In the genomic region with DNA sequence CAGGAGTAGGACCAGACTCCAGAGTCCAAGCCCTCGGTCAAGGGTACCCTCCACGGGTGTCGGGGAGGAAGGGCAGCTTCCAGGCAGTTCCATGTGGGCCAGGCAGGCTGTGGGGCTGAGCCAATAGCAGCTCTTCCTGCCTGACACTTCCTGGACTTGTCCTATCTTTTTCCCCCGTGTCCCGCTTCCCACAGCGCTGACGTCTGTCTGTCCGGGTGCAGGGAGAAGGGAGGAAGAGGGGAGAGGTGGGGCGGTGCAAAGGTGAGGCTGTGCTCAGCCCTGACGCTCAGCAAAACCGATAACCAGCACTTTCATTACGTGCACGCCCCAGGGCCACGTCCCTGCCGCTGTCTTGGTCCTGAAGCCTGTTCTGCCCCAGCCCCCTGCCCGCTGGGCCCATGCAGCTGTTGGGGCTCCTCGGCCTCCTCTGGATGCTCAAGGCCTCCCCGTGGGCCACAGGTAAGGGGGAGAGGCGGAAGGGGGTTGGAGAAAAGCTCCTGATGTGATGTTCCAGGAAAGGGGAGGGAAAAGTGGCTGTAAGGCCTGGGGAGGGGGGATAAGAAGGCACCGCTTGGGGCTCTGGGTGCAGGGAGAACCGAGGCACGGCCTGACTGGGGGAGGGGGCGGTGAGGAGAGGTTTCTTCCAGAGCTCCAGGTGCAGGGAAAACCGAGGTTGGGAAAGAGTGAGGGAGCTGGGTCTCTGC, we compare ENCODE assay signal across 22 cellular contexts. TPM values are rescaled to one million over a fixed set of nuclear protein-coding genes. Genes with fewer than 3 reads are reported as not detected.
DNase-seq lines count a peak whose midpoint lies in the region; ATAC-seq and TF ChIP-seq lines count a peak whose summit lies in the region.
"Had no signal": no experiment of that assay in that cellular context is flagged by ENCODE, and none has a peak within 500 bp of the region (broad histone marks: within the 10 kb centered on the region; RNA-seq: fewer than 3 reads in every experiment).

A gene with protein sequence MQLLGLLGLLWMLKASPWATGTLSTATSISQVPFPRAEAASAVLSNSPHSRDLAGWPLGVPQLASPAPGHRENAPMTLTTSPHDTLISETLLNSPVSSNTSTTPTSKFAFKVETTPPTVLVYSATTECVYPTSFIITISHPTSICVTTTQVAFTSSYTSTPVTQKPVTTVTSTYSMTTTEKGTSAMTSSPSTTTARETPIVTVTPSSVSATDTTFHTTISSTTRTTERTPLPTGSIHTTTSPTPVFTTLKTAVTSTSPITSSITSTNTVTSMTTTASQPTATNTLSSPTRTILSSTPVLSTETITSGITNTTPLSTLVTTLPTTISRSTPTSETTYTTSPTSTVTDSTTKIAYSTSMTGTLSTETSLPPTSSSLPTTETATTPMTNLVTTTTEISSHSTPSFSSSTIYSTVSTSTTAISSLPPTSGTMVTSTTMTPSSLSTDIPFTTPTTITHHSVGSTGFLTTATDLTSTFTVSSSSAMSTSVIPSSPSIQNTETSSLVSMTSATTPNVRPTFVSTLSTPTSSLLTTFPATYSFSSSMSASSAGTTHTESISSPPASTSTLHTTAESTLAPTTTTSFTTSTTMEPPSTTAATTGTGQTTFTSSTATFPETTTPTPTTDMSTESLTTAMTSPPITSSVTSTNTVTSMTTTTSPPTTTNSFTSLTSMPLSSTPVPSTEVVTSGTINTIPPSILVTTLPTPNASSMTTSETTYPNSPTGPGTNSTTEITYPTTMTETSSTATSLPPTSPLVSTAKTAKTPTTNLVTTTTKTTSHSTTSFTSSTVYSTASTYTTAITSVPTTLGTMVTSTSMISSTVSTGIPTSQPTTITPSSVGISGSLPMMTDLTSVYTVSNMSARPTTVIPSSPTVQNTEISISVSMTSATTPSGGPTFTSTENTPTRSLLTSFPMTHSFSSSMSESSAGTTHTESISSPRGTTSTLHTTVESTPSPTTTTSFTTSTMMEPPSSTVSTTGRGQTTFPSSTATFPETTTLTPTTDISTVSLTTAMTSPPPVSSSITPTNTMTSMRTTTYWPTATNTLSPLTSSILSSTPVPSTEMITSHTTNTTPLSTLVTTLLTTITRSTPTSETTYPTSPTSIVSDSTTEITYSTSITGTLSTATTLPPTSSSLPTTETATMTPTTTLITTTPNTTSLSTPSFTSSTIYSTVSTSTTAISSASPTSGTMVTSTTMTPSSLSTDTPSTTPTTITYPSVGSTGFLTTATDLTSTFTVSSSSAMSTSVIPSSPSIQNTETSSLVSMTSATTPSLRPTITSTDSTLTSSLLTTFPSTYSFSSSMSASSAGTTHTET (N-terminal part only) (plus strand): TSS at position 308 of the 704 bp plus-strand sequence. CDS start 91 bp downstream, at position 399.

- no peaks in the 10 kb centered on the region for H3K9me3 ChIP-seq in heart left ventricle
- peaks cover 3% of the 10 kb centered on the region for H3K9me3 ChIP-seq in endodermal cell (ENCODE audit: control insufficient read depth, low read length)
- no peaks in the 10 kb centered on the region for H3K9me3 ChIP-seq in adrenal gland (replicated peaks in 1 of 3)
- H3K9me3 ChIP-seq: vagina had no signal

- WGBS in heart left ventricle, 4 donors = 11 to 16% (median 14%) methylated on average over 22 to 24 of the region's 24 CpGs
- 58 to 62% methylated on average over 12 to 24 of the region's 24 CpGs for WGBS in endodermal cell (ENCODE audit: insufficient coverage in 1 of 2, insufficient read length in 1 of 2), 2 experiments
- WGBS in adrenal gland, 4 donors = 26 to 35% (median 32%) methylated on average over 21 to 24 of the region's 24 CpGs

- no peaks in the 10 kb centered on the region for H3K27me3 Mint-ChIP-seq in endodermal cell (ENCODE audit: insufficient read depth)
- peaks cover 16% of the 10 kb centered on the region for H3K27me3 Mint-ChIP-seq in type B pancreatic cell

- no peaks in the 10 kb centered on the region for H3K36me3 ChIP-seq in heart left ventricle
- no peaks in the 10 kb centered on the region for H3K36me3 ChIP-seq in endodermal cell (ENCODE audit: control insufficient read depth, insufficient read depth, low read length)
- no peaks in the 10 kb centered on the region for H3K36me3 ChIP-seq in adrenal gland (replicated peaks in 1 of 2)
- H3K36me3 ChIP-seq: vagina had no signal

- peak within 1 kb of the TSS in 10 of 12 donors; percentile 8 to 43 (median 28) for H3K4me3 ChIP-seq in heart left ventricle
- H3K4me3 ChIP-seq in endodermal cell (ENCODE audit: low read length) = no peak within 1 kb of the TSS
- no peak within 1 kb of the TSS for H3K4me3 ChIP-seq in adrenal gland
- H3K4me3 ChIP-seq: SK-N-MC, vagina had no signal

- peaks cover 0 to 59% (median 23%) of the 10 kb centered on the region in 9 donors for H3K27me3 ChIP-seq in heart left ventricle
- H3K27me3 ChIP-seq in endodermal cell (ENCODE audit: control insufficient read depth, insufficient read depth, low read length, poor library complexity, severe bottlenecking) = no peaks in the 10 kb centered on the region
- peaks cover 23% of the 10 kb centered on the region for H3K27me3 ChIP-seq in adrenal gland
- H3K27me3 ChIP-seq: vagina had no signal

- H3K27ac Mint-ChIP-seq in endodermal cell (no peak within 1 kb of the TSS), type B pancreatic cell (no peak within 1 kb of the TSS)
- H3K27ac Mint-ChIP-seq: CD4-positive, CD25-positive, alpha-beta regulatory T cell; stimulated activated naive CD8-positive, alpha-beta T cell treated with anti-CD3 and anti-CD28 coated beads, Interleukin-15, Interleukin-2, amounts not matched to agents 100 ng/mL and 50 ng/mL, for 24 hours had no signal

- H3K4me1 Mint-ChIP-seq in endodermal cell = peaks cover 6% of the 10 kb centered on the region
- H3K4me1 Mint-ChIP-seq in type B pancreatic cell (ENCODE audit: unreplicated experiment) = no peaks in the 10 kb centered on the region
- H3K4me1 Mint-ChIP-seq: CD4-positive, CD25-positive, alpha-beta regulatory T cell had no signal

- no peaks in the 10 kb centered on the region for H3K4me1 ChIP-seq in heart left ventricle
- no peaks in the 10 kb centered on the region for H3K4me1 ChIP-seq in endodermal cell (ENCODE audit: control insufficient read depth, insufficient read depth, low read length)
- no peaks in the 10 kb centered on the region for H3K4me1 ChIP-seq in adrenal gland (replicated peaks in 1 of 2)
- H3K4me1 ChIP-seq: vagina had no signal

- TF ChIP-seq CTCF in heart left ventricle (IDR thresholded peaks at IDR 0.05) (no peak), endodermal cell (conservative IDR thresholded peaks at IDR 0.05) (no peak), type B pancreatic cell (conservative IDR thresholded peaks at IDR 0.05) (no peak), adrenal gland (IDR thresholded peaks at IDR 0.05) (no peak)

- H3K4me3 Mint-ChIP-seq in endodermal cell (no peak within 1 kb of the TSS), type B pancreatic cell (peak within 1 kb of the TSS; percentile 11)
- H3K4me3 Mint-ChIP-seq: CD4-positive, CD25-positive, alpha-beta regulatory T cell; stimulated activated naive CD8-positive, alpha-beta T cell treated with anti-CD3 and anti-CD28 coated beads, Interleukin-15, Interleukin-2, amounts not matched to agents 100 ng/mL and 50 ng/mL, for 24 hours had no signal

- no peak for TF ChIP-seq POLR2A in heart left ventricle (IDR thresholded peaks at IDR 0.05)
- TF ChIP-seq POLR2A in adrenal gland (IDR thresholded peaks at IDR 0.05) = no peak

- peaks cover 6% of the 10 kb centered on the region for H3K9me3 Mint-ChIP-seq in endodermal cell
- H3K9me3 Mint-ChIP-seq in type B pancreatic cell = no peaks in the 10 kb centered on the region
- H3K9me3 Mint-ChIP-seq: stimulated activated naive CD8-positive, alpha-beta T cell treated with anti-CD3 and anti-CD28 coated beads, Interleukin-15, Interleukin-2, amounts not matched to agents 100 ng/mL and 50 ng/mL, for 24 hours had no signal

- H3K36me3 Mint-ChIP-seq in endodermal cell (ENCODE audit: low read depth) (peaks cover 3% of the 10 kb centered on the region), type B pancreatic cell (no peaks in the 10 kb centered on the region)
- H3K36me3 Mint-ChIP-seq: CD4-positive, CD25-positive, alpha-beta regulatory T cell had no signal

- DNase-seq in heart left ventricle (peak in 4 of 5 donors; percentile 37 to 52 (median 46)), cardiac septum (ENCODE audit: low spot score) (no peak), endodermal cell (peak; percentile 74), mucosa of gallbladder (ENCODE audit: low spot score) (peak; percentile 79), type B pancreatic cell (ENCODE audit: extremely low spot score, unreplicated experiment) (no peak), adrenal gland (no peak), NCI-H82 treated with DMSO at 0.1 percent for 48 hours (lab: John Stamatoyannopoulos, UW; ENCODE audit: unreplicated experiment) (no peak)
- DNase-seq: activated CD4-positive, alpha-beta T cell treated with anti-CD3 and anti-CD28 coated beads, Interleukin-2, amount 50 U/mL, for 1 hour; activated naive CD4-positive, alpha-beta T cell treated with Interleukin-2 at 50 U/mL for 16 hours; activated T-cell treated with anti-CD3 and anti-CD28 coated beads for 4 hours; CD4-positive, CD25-positive, alpha-beta regulatory T cell; erythroblast; HCEC 1CT; NCI-H2029 treated with DMSO at 0.1 percent for 48 hours; NCI-H526; OCI-M1; stimulated activated CD4-positive, alpha-beta T cell treated with anti-CD3 and anti-CD28 coated beads, Interleukin-12 subunit alpha, Interleukin-12 subunit beta, amount 100 ng/mL, for 4 hours had no signal

- H3K27ac ChIP-seq in heart left ventricle (peak within 1 kb of the TSS in 6 of 12 donors; percentile 37 to 74 (median 54)), endodermal cell (ENCODE audit: low read depth, low read length) (no peak within 1 kb of the TSS), adrenal gland (no peak within 1 kb of the TSS)
- H3K27ac ChIP-seq: SK-N-MC, vagina had no signal

- intact Hi-C loops in heart left ventricle (cut with DNase I) (no loop called here), cardiac septum (cut with DNase I) (no loop called here), adrenal gland (cut with DNase I) (no loop called here)

- no peak within 1 kb of the TSS for H3K9ac ChIP-seq in endodermal cell (ENCODE audit: extremely low read depth, low read length, poor library complexity, severe bottlenecking)

- peak in 2 of 4 donors; percentile 62 to 63 for ATAC-seq in heart left ventricle
- ATAC-seq in GM18907 (IDR thresholded peaks at IDR 0.05; ENCODE audit: unreplicated experiment) = no peak

RNA-seq across cellular contexts. Expression of the gene that starts here (rescaled TPM):
- total RNA-seq in heart left ventricle = 1 to 10 TPM in 3 of 9 donors, under 1 TPM in 6; 0.16 to 1.4 (median 0.45) TPM
- 1 to 10 TPM in 1 of 2 donors, under 1 TPM in 1; 0.25 to 1.8 TPM for polyA plus RNA-seq in heart left ventricle
- total RNA-seq in cardiac septum = 0.86 TPM
- total RNA-seq in endodermal cell = 10 to 100 TPM in 1 of 2 donors, 1 to 10 TPM in 1; 7.7 to 24.1 TPM
- polyA plus RNA-seq in endodermal cell (2013, experiment 1 of 2) = 5.8 TPM
- 3.8 TPM for polyA plus RNA-seq in endodermal cell (2013, experiment 2 of 2)
- 230 TPM for total RNA-seq in mucosa of gallbladder
- total RNA-seq in type B pancreatic cell (ENCODE audit: low replicate concordance) = 8.2 and 23.5 TPM in 2 replicates
- under 1 TPM in 3 of 8 donors, not detected in 5; 0.04 to 0.91 (median 0.38) TPM for total RNA-seq in adrenal gland
- polyA plus RNA-seq in adrenal gland = under 1 TPM; 0.05 to 0.17 (median 0.16) TPM
- total RNA-seq: CD4-positive, CD25-positive, alpha-beta regulatory T cell; myocyte had no signal
- polyA plus RNA-seq: CD4-positive, CD25-positive, alpha-beta regulatory T cell had no signal

Comparison
In these comparisons a context has a peak if more than half of its experiments do, and no peak if none do; other contexts are left out.
1. DNase-seq: peak in heart left ventricle (4 of 5), endodermal cell (single experiment) and mucosa of gallbladder (single experiment); none in cardiac septum (single experiment), type B pancreatic cell (single experiment), adrenal gland (0 of 7) and NCI-H82 treated with DMSO at 0.1 percent for 48 hours (single experiment).
2. H3K4me3 ChIP-seq: peak in heart left ventricle (10 of 12); none in endodermal cell (single experiment) and adrenal gland (0 of 4).